24 cellular contexts compared by ENCODE assay signal in genomic region chr5:40167283-40167682, GRCh38.
"Had no signal": no experiment of that assay in that cellular context is flagged by ENCODE, and none has a peak within 500 bp of the region (broad histone marks: within the 10 kb centered on the region; RNA-seq: fewer than 3 reads in every experiment).

No MANE protein-coding gene starts in this region.

- H3K27ac Mint-ChIP-seq: dendritic cell treated with granulocyte-macrophage colony-stimulating factor and Interleukin-4, amounts not matched to agents 40 ng/mL and 50 ng/mL, for 4 days; effector memory CD8-positive, alpha-beta T cell; endodermal cell had no signal

- H3K9me3 ChIP-seq: colonic mucosa, gastrocnemius medialis had no signal

- FAIRE-seq: islet of Langerhans, keratinocyte had no signal

- H3K27ac ChIP-seq: colonic mucosa, epithelial cell of prostate, esophagus squamous epithelium, gastrocnemius medialis, heart right ventricle, left lung, lower lobe of right lung had no signal

- H3K4me1 ChIP-seq: colonic mucosa, esophagus squamous epithelium, gastrocnemius medialis, heart right ventricle, left lung, lower lobe of right lung had no signal

- H3K4me3 Mint-ChIP-seq: dendritic cell treated with granulocyte-macrophage colony-stimulating factor and Interleukin-4, amounts not matched to agents 40 ng/mL and 50 ng/mL, for 4 days; effector memory CD8-positive, alpha-beta T cell; endodermal cell had no signal

- H3K27me3 ChIP-seq: colonic mucosa, esophagus squamous epithelium, gastrocnemius medialis, heart right ventricle, left lung had no signal

- H3K27me3 Mint-ChIP-seq: dendritic cell treated with granulocyte-macrophage colony-stimulating factor and Interleukin-4, amounts not matched to agents 40 ng/mL and 50 ng/mL, for 4 days; effector memory CD8-positive, alpha-beta T cell had no signal

- H3K4me1 Mint-ChIP-seq: endodermal cell had no signal

- H3K36me3 ChIP-seq: colonic mucosa, esophagus squamous epithelium, gastrocnemius medialis, heart right ventricle, left lung, lower lobe of right lung had no signal

- DNase-seq: colonic mucosa; cortex of kidney; effector CD8-positive, alpha-beta T cell; effector memory CD8-positive, alpha-beta T cell; endodermal cell; erythroblast; esophagus squamous epithelium; foreskin melanocyte; gastrocnemius medialis; glutamatergic neuron; head of caudate nucleus; heart right ventricle; hippocampal formation; left cardiac atrium; left lung; left ventricle myocardium superior; lower lobe of right lung; mesenchymal stem cell; midbrain had no signal

- ATAC-seq: effector memory CD8-positive, alpha-beta T cell; esophagus mucosa; gastrocnemius medialis; heart right ventricle; left cardiac atrium; left lung; left ventricle myocardium superior; lower lobe of right lung had no signal

- H3K4me3 ChIP-seq: colonic mucosa, esophagus squamous epithelium, gastrocnemius medialis, heart right ventricle, left lung, lower lobe of right lung had no signal
